In genomic region chr2:38279201-38279600, GRCh38 we compare ENCODE assay signal across 1 cellular context.
TF ChIP-seq lines count a peak whose summit lies in the region.

No MANE protein-coding gene starts in this region.

TF ChIP-seq in GM12878, 131 proteins besides CTCF, POLR2A, EP300 and RAD21:
- TF ChIP-seq SREBF2 (IDR thresholded peaks at IDR 0.05; ENCODE audit: low read length) (no peak), JUNB (IDR thresholded peaks at IDR 0.05) (no peak), NR2C1 (IDR thresholded peaks at IDR 0.05) (no peak), ZNF217 (IDR thresholded peaks at IDR 0.05) (no peak), PAX8 (IDR thresholded peaks at IDR 0.05) (no peak), SUZ12 (IDR thresholded peaks at IDR 0.05; ENCODE audit: unreplicated experiment) (no peak), NFIC (IDR thresholded peaks at IDR 0.05; ENCODE audit: low read depth, low read length) (no peak), IRF3 (IDR thresholded peaks at IDR 0.05) (no peak), ZZZ3 (IDR thresholded peaks at IDR 0.05; ENCODE audit: control insufficient read depth, insufficient read length, low read depth) (no peak), HDGF (IDR thresholded peaks at IDR 0.05) (no peak), MYC (IDR thresholded peaks at IDR 0.05; ENCODE audit: insufficient read depth, insufficient read length, insufficient replicate concordance, low read length, severe bottlenecking) (no peak), SMAD1 (IDR thresholded peaks at IDR 0.05; ENCODE audit: low read depth, partially characterized antibody) (no peak), SUPT20H (IDR thresholded peaks at IDR 0.05; ENCODE audit: borderline replicate concordance, control insufficient read depth, low read depth, low read length) (no peak), RBBP5 (conservative IDR thresholded peaks at IDR 0.05) (no peak), ZBTB33 (IDR thresholded peaks at IDR 0.05) (no peak), CEBPB (IDR thresholded peaks at IDR 0.05; ENCODE audit: borderline replicate concordance in 1 of 2, low read depth in 2 of 2, low read length in 2 of 2) (no peak), SKIL (IDR thresholded peaks at IDR 0.05; ENCODE audit: low read depth, poor library complexity, severe bottlenecking) (no peak), ZBTB4 (CRISPR knock-in tag; IDR thresholded peaks at IDR 0.05) (no peak), CHD1 (IDR thresholded peaks at IDR 0.05; ENCODE audit: low read depth, low read length) (no peak)
TF ChIP-seq in GM12878: peak in this region for 0.
